In the genomic region with DNA sequence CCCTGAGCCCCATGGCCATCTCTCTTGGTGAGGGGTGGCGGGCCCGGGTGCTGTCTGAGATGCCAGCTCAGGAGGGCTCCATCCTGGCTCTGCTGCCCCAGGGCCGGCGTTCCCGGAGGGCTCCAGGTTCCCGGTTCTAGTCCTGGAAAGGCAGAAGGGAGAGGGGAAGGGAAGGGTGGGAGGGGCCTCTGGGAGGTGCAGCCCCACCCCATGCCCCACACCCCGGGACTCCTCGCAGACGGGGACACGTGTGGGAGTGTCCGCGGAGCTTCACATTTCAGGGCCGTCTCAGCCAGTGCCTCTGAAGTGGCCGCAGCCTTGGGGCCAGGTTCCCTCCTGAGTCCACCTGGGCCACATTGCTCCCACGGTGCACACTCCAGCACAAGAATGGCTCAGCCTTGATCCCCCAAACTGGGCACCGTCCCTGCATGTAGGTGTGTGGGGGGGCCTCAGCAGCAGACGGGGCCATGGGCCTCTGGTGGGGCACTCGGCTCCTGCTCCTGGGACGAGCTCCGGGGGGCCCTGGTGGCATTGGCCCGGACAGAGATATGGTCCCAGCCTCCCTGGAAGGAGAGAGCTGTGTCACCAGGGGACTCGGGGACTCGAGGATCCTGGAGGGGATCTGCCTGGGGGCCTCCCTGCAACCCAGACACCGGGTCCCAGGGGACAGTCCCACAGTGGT, we compare ENCODE assay signal across 17 cellular contexts. TPM values are rescaled to one million over a fixed set of nuclear protein-coding genes. Genes with fewer than 3 reads are reported as not detected.
"Had no signal": no experiment of that assay in that cellular context is flagged by ENCODE, and none has a peak within 500 bp of the region (broad histone marks: within the 10 kb centered on the region; RNA-seq: fewer than 3 reads in every experiment).

No MANE protein-coding gene starts in this region.

- DNase-seq: activated CD4-positive, alpha-beta memory T cell treated with anti-CD3 and anti-CD28 coated beads, Interleukin-2, amount 10 ng/mL, durations not matched to agents 7 days and 5 days; activated CD8-positive, alpha-beta memory T cell treated with anti-CD3 and anti-CD28 coated beads, Interleukin-2, amount 50 U/mL, for 4 hours; activated naive CD4-positive, alpha-beta T cell treated with anti-CD3 and anti-CD28 coated beads for 36 hours; central memory CD4-positive, alpha-beta T cell; effector memory CD8-positive, alpha-beta T cell; hippocampal formation; kidney glomerular epithelial cell; occipital lobe; stimulated activated CD4-positive, alpha-beta T cell treated with anti-CD3 and anti-CD28 coated beads, Interleukin-15, amount 100 ng/mL, for 24 hours; stimulated activated CD4-positive, alpha-beta T cell treated with anti-CD3 and anti-CD28 coated beads, Interleukin-4, amount 100 ng/mL, for 24 hours; stimulated activated naive CD8-positive, alpha-beta T cell treated with anti-CD3 and anti-CD28 coated beads, Interleukin-15, amount 100 ng/mL, for 72 hours; SW 1271 had no signal

- ATAC-seq: effector memory CD8-positive, alpha-beta T cell had no signal

- H3K36me3 Mint-ChIP-seq: natural killer cell treated with Interleukin-12 subunit alpha and Interleukin-12 subunit beta and Interleukin-15 and Interleukin-18, amount 100 ng/mL, for 72 hours had no signal

- H3K4me3 Mint-ChIP-seq: activated CD4-positive, alpha-beta memory T cell treated with anti-CD3 and anti-CD28 coated beads, Interleukin-2, amount 10 ng/mL, durations not matched to agents 7 days and 5 days; activated naive CD4-positive, alpha-beta T cell treated with anti-CD3 and anti-CD28 coated beads for 36 hours; activated T-helper 1 cell treated with anti-CD3 and anti-CD28 coated beads, Interleukin-12 subunit alpha, Interleukin-12 subunit beta, Interleukin-2, Interleukin-4 antibody, amounts not matched to agents 30 ng/mL and 10 ng/mL and 1 ng/mL, durations not matched to agents 14 hours and 24 hours and 36 hours; effector memory CD8-positive, alpha-beta T cell; memory B cell; natural killer cell treated with Interleukin-12 subunit alpha and Interleukin-12 subunit beta and Interleukin-15 and Interleukin-18, amount 100 ng/mL, for 72 hours; stimulated activated naive CD8-positive, alpha-beta T cell treated with anti-CD3 and anti-CD28 coated beads, Interleukin-15, amount 100 ng/mL, for 72 hours; T-helper 2 cell treated with Interferon-gamma antibody and Interleukin-4, amounts not matched to agents 5 μg/mL and 100 μg/mL, for 36 hours had no signal

- H3K9me3 Mint-ChIP-seq: activated CD4-positive, alpha-beta memory T cell treated with anti-CD3 and anti-CD28 coated beads, Interleukin-2, amount 10 ng/mL, durations not matched to agents 7 days and 5 days; activated naive CD4-positive, alpha-beta T cell treated with anti-CD3 and anti-CD28 coated beads for 36 hours; activated T-helper 1 cell treated with anti-CD3 and anti-CD28 coated beads, Interleukin-12 subunit alpha, Interleukin-12 subunit beta, Interleukin-2, Interleukin-4 antibody, amounts not matched to agents 30 ng/mL and 10 ng/mL and 1 ng/mL, durations not matched to agents 14 hours and 24 hours and 36 hours; effector memory CD8-positive, alpha-beta T cell; memory B cell; natural killer cell treated with Interleukin-12 subunit alpha and Interleukin-12 subunit beta and Interleukin-15 and Interleukin-18, amount 100 ng/mL, for 72 hours; stimulated activated naive CD8-positive, alpha-beta T cell treated with anti-CD3 and anti-CD28 coated beads, Interleukin-15, amount 100 ng/mL, for 72 hours; T-helper 2 cell treated with Interferon-gamma antibody and Interleukin-4, amounts not matched to agents 5 μg/mL and 100 μg/mL, for 36 hours had no signal

- H3K9me3 ChIP-seq: thoracic aorta had no signal

- H3K27me3 Mint-ChIP-seq: activated CD4-positive, alpha-beta memory T cell treated with anti-CD3 and anti-CD28 coated beads, Interleukin-2, amount 10 ng/mL, durations not matched to agents 7 days and 5 days; effector memory CD8-positive, alpha-beta T cell; natural killer cell treated with Interleukin-12 subunit alpha and Interleukin-12 subunit beta and Interleukin-15 and Interleukin-18, amount 100 ng/mL, for 72 hours; stimulated activated naive CD8-positive, alpha-beta T cell treated with anti-CD3 and anti-CD28 coated beads, Interleukin-15, amount 100 ng/mL, for 72 hours had no signal

- H3K27ac Mint-ChIP-seq: activated CD4-positive, alpha-beta memory T cell treated with anti-CD3 and anti-CD28 coated beads, Interleukin-2, amount 10 ng/mL, durations not matched to agents 7 days and 5 days; activated naive CD4-positive, alpha-beta T cell treated with anti-CD3 and anti-CD28 coated beads for 36 hours; activated T-helper 1 cell treated with anti-CD3 and anti-CD28 coated beads, Interleukin-12 subunit alpha, Interleukin-12 subunit beta, Interleukin-2, Interleukin-4 antibody, amounts not matched to agents 30 ng/mL and 10 ng/mL and 1 ng/mL, durations not matched to agents 14 hours and 24 hours and 36 hours; effector memory CD8-positive, alpha-beta T cell; memory B cell; natural killer cell treated with Interleukin-12 subunit alpha and Interleukin-12 subunit beta and Interleukin-15 and Interleukin-18, amount 100 ng/mL, for 72 hours; T-helper 2 cell treated with Interferon-gamma antibody and Interleukin-4, amounts not matched to agents 5 μg/mL and 100 μg/mL, for 36 hours had no signal

- H3K4me3 ChIP-seq: thoracic aorta had no signal

- H3K27ac ChIP-seq: thoracic aorta had no signal

RNA-seq across cellular contexts. Expression of a gene that starts 5.8 kb away (rescaled TPM):
- total RNA-seq: thoracic aorta had no signal
